In genomic region chrX:9285342-9285771, GRCh38 we compare ENCODE assay signal across 1 cellular context.
TF ChIP-seq lines count a peak whose summit lies in the region.

No MANE protein-coding gene starts in this region.

TF ChIP-seq in HepG2, 621 proteins besides CTCF, POLR2A, EP300 and RAD21 (continued from another document):
- TF ChIP-seq E2F5 (CRISPR knock-in tag; conservative IDR thresholded peaks at IDR 0.05) = no peak
- TF ChIP-seq NFYC (CRISPR knock-in tag; IDR thresholded peaks at IDR 0.05) = no peak
- no peak for TF ChIP-seq NAIF1 (CRISPR knock-in tag; IDR thresholded peaks at IDR 0.05; ENCODE audit: borderline replicate concordance)
- no peak for TF ChIP-seq ZNF660 (CRISPR knock-in tag; IDR thresholded peaks at IDR 0.05; ENCODE audit: borderline replicate concordance, low read depth)
- TF ChIP-seq MXD3 (CRISPR knock-in tag; IDR thresholded peaks at IDR 0.05) = no peak
- TF ChIP-seq PATZ1 (CRISPR knock-in tag; IDR thresholded peaks at IDR 0.05) = no peak
- no peak for TF ChIP-seq ZNF569 (CRISPR knock-in tag; IDR thresholded peaks at IDR 0.05; ENCODE audit: borderline replicate concordance)
- TF ChIP-seq ZNF768 (CRISPR knock-in tag; IDR thresholded peaks at IDR 0.05) = no peak
- TF ChIP-seq AKAP8 (CRISPR knock-in tag; IDR thresholded peaks at IDR 0.05) = no peak
- TF ChIP-seq MTA1 (CRISPR knock-in tag; IDR thresholded peaks at IDR 0.05; ENCODE audit: borderline replicate concordance) = no peak
- no peak for TF ChIP-seq ZNF33A (CRISPR knock-in tag; IDR thresholded peaks at IDR 0.05; ENCODE audit: borderline replicate concordance)
